In the genomic region with DNA sequence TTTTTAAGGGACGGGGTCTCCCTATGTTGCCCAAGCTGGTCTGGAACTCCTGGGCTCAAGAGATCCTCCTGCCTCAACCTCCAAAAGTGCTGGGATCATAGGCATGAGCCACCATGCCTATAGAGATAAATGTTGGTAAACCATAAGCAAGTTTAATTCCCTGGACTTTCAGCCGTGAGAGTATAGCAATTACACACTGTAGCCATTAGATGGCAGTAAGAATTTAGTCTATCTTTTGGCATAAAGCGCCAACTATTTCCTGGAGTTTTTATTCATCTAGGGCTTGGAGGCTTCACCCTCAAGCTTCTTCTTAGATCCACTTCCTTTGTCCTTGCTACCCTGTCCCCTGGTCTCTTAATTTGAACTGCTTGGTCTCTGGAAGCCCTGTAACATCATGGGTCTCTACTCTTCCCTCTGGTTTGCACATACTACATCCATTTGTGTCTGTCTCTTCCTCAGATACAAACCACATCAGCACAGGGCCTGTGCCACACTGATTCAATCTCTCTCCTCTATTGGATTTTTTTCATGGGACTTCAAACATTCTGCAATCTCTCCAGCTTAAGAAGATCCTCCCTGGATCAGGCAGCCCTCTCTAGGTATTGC, we compare ENCODE assay signal across 8 cellular contexts. TPM values are rescaled to one million over a fixed set of nuclear protein-coding genes. Genes with fewer than 3 reads are reported as not detected.
DNase-seq lines count a peak whose midpoint lies in the region; ATAC-seq, FAIRE-seq and TF ChIP-seq lines count a peak whose summit lies in the region.

No MANE protein-coding gene starts in this region.

- H3K36me3 ChIP-seq in parathyroid adenoma (ENCODE audit: control insufficient read depth, insufficient read depth, low read length), result no peaks in the 10 kb centered on the region

- TF ChIP-seq POLR2A in GM12891 (IDR thresholded peaks at IDR 0.05; ENCODE audit: low read depth, low read length), result no peak

- ATAC-seq in HG02642 (IDR thresholded peaks at IDR 0.05; ENCODE audit: poor library complexity, unreplicated experiment) (peak; percentile 59), T-helper 17 cell (peak; percentile 75)

- H3K4me3 Mint-ChIP-seq in T-helper 17 cell, result no peak overlapping the region

- H3K79me2 ChIP-seq in parathyroid adenoma, result no peaks in the 10 kb centered on the region

- H3K9me3 ChIP-seq in T-helper 17 cell (ENCODE audit: control insufficient read depth, low read length, poor library complexity, severe bottlenecking), result no peaks in the 10 kb centered on the region
- no peaks in the 10 kb centered on the region for H3K9me3 ChIP-seq in parathyroid adenoma (ENCODE audit: control insufficient read depth, low read length)

- peaks cover 28% of the 10 kb centered on the region for H3K27me3 Mint-ChIP-seq in T-helper 17 cell

- peak; percentile 42 for TF ChIP-seq CTCF in parathyroid adenoma (IDR thresholded peaks at IDR 0.05)

- peak; percentile 70 for DNase-seq in AG20443 (ENCODE audit: low spot score)
- no peak for DNase-seq in GM12891 (ENCODE audit: insufficient read length, low spot score)
- peak; percentile 69 for DNase-seq in MV-4-11 (lab: John Stamatoyannopoulos, UW)
- no peak for DNase-seq in T-helper 17 cell
- peak; percentile 56 for DNase-seq in fibroblast of the conjunctiva (ENCODE audit: low read depth)
- DNase-seq in stimulated activated naive CD4-positive, alpha-beta T cell treated with Interleukin-2 at 50 U/mL for 16 hours (lab: John Stamatoyannopoulos, UW), result no peak

- no peak overlapping the region for H3K4me3 ChIP-seq in parathyroid adenoma (ENCODE audit: low read depth, low read length)

- peak overlapping the region; percentile 40 for H2AFZ ChIP-seq in parathyroid adenoma

- no peak overlapping the region for H3K27ac ChIP-seq in parathyroid adenoma

- no peaks in the 10 kb centered on the region for H3K4me1 ChIP-seq in parathyroid adenoma

- no peak overlapping the region for H3K4me2 ChIP-seq in parathyroid adenoma (ENCODE audit: low read length)

- H3K27me3 ChIP-seq in parathyroid adenoma (ENCODE audit: control insufficient read depth, insufficient read depth, low read length), result no peaks in the 10 kb centered on the region

- H3K36me3 Mint-ChIP-seq in T-helper 17 cell (ENCODE audit: low read depth), result peaks cover 2% of the 10 kb centered on the region

- FAIRE-seq in GM12891 (lab: Jason Lieb, UNC), result peak; percentile 96

- no peak overlapping the region for H3K27ac Mint-ChIP-seq in T-helper 17 cell

- no peak overlapping the region for H3K9ac ChIP-seq in parathyroid adenoma

- peaks cover 6% of the 10 kb centered on the region for H3K4me1 Mint-ChIP-seq in T-helper 17 cell

TF ChIP-seq in GM12891, 5 proteins besides CTCF, POLR2A, EP300 and RAD21:
- TF ChIP-seq POLR2AphosphoS5 (IDR thresholded peaks at IDR 0.05; ENCODE audit: low read depth, low read length), result no peak
- no peak for TF ChIP-seq SPI1 (IDR thresholded peaks at IDR 0.05; ENCODE audit: low read depth, low read length)
- no peak for TF ChIP-seq PAX5 (IDR thresholded peaks at IDR 0.05; ENCODE audit: insufficient read depth, low read length, severe bottlenecking)
- TF ChIP-seq TAF1 (IDR thresholded peaks at IDR 0.05; ENCODE audit: low read depth, low read length), result no peak
- TF ChIP-seq POU2F2 (IDR thresholded peaks at IDR 0.05; ENCODE audit: low read depth, low read length), result no peak

RNA-seq across cellular contexts. Expression of a gene that starts 38.2 kb away (rescaled TPM):
- not detected for polyA plus RNA-seq in GM12891 (2012; ENCODE audit: low read depth, missing spikeins)
- not detected for total RNA-seq in T-helper 17 cell

RNA-seq across cellular contexts. Expression of a gene that starts 48.7 kb away (rescaled TPM):
- polyA plus RNA-seq in GM12891 (2012; ENCODE audit: low read depth, missing spikeins), result not detected
- not detected for total RNA-seq in T-helper 17 cell

Comparison
In these comparisons a context has a peak if more than half of its experiments do, and no peak if none do; other contexts are left out.
1. DNase-seq: peak in AG20443 (single experiment), MV-4-11 (single experiment) and fibroblast of the conjunctiva (single experiment); none in GM12891 (single experiment), T-helper 17 cell (0 of 3) and stimulated activated naive CD4-positive, alpha-beta T cell treated with Interleukin-2 at 50 U/mL for 16 hours (single experiment).